30 cellular contexts compared by ENCODE assay signal in genomic region chr1:230503741-230504140, GRCh38.
"Had no signal": no experiment of that assay in that cellular context is flagged by ENCODE, and none has a peak within 500 bp of the region (broad histone marks: within the 10 kb centered on the region; RNA-seq: fewer than 3 reads in every experiment).

No MANE protein-coding gene starts in this region.

- FAIRE-seq: colon, islet of Langerhans had no signal

- H3K27ac ChIP-seq: epithelial cell of prostate, esophagus squamous epithelium, gastrocnemius medialis, left ventricle myocardium inferior, parathyroid adenoma, psoas muscle, sigmoid colon, stomach, suprapubic skin, tibial nerve had no signal

- H3K4me1 ChIP-seq: gastrocnemius medialis, left ventricle myocardium inferior, parathyroid adenoma, psoas muscle, sigmoid colon, tibial nerve had no signal

- DNase-seq: activated B cell treated with CpG ODN at 0.5 μM for 24 hours; activated CD4-positive, alpha-beta T cell treated with anti-CD3 and anti-CD28 coated beads, Interleukin-2, amount 50 U/mL, for 1 hour; activated CD8-positive, alpha-beta T cell treated with anti-CD3 and anti-CD28 coated beads for 36 hours; activated naive CD4-positive, alpha-beta T cell; activated T-cell treated with anti-CD3 and anti-CD28 coated beads, Interleukin-2, amount 50 U/mL, for 48 hours; dermis blood vessel endothelial cell; effector CD4-positive, alpha-beta T cell; esophagus squamous epithelium; gastrocnemius medialis; glutamatergic neuron; left ventricle myocardium inferior; mesendoderm; nucleus accumbens; psoas muscle; sigmoid colon; stimulated activated CD4-positive, alpha-beta T cell treated with anti-CD3 and anti-CD28 coated beads, Interleukin-1b, Interleukin-23, amount 100 ng/mL, for 48 hours; stimulated activated CD4-positive, alpha-beta T cell treated with anti-CD3 and anti-CD28 coated beads, Interleukin-4, amount 100 ng/mL, for 4 hours; stimulated activated CD8-positive, alpha-beta memory T cell treated with anti-CD3 and anti-CD28 coated beads, Interleukin-4, amount 100 ng/mL, for 48 hours; stomach; T-helper 2 cell had no signal

- H3K36me3 ChIP-seq: esophagus squamous epithelium, gastrocnemius medialis, left ventricle myocardium inferior, sigmoid colon, stomach, suprapubic skin, tibial nerve had no signal

- H3K4me3 ChIP-seq: esophagus squamous epithelium, gastrocnemius medialis, left ventricle myocardium inferior, lung, psoas muscle, sigmoid colon, smooth muscle cell, stomach, suprapubic skin, tibial nerve had no signal

- H3K27me3 ChIP-seq: esophagus squamous epithelium, gastrocnemius medialis, sigmoid colon, stomach, suprapubic skin, tibial nerve had no signal

- H3K9me3 ChIP-seq: esophagus squamous epithelium, gastrocnemius medialis, left ventricle myocardium inferior, psoas muscle, sigmoid colon, stomach, suprapubic skin, tibial nerve had no signal

- ATAC-seq: activated CD8-positive, alpha-beta T cell treated with anti-CD3 and anti-CD28 coated beads for 36 hours; activated naive CD4-positive, alpha-beta T cell treated with anti-CD3 and anti-CD28 coated beads, Interleukin-2, amount 50 U/mL, for 72 hours; gastrocnemius medialis; psoas muscle; stimulated activated memory B cell treated with anti-CD40 and anti-IgM and Interleukin-4, amounts not matched to agents 10 μg/mL and 1 μg/mL and 100 μg/mL, for 72 hours had no signal
